ENCODE assay signal across 7 cellular contexts in the genomic region with DNA sequence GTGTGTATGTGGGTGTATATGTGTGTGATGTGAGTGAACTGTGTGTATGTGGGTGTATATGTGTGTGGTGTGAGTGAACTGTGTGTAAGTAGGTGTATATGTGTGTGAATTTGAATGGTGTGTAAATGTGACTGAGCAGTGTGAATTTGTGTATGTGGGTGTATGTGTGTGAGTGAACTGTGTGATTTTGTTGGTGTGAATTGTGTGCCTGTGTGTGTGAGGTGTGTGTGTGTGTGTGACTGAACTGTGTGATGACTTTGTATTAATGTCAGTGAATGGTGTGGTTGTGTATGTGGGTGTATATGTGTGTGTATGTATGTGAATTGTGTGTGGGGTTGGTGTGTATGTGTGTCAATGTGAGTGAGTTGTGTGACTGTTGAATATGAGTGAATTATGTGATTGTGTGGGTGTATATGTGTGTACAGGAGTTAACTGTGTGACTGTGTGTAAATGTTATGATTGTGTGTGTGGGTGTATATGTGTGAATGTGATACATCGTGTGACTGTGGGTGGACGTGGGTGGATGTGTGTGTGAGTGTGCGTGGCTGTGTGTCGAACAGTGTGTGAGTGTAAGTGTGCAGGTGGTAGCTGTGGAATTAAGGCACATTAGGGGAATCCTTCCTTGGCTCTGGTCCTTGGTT. TPM values are rescaled to one million over a fixed set of nuclear protein-coding genes. Genes with fewer than 3 reads are reported as not detected.
"Had no signal": no experiment of that assay in that cellular context is flagged by ENCODE, and none has a peak within 500 bp of the region (broad histone marks: within the 10 kb centered on the region; RNA-seq: fewer than 3 reads in every experiment).

No MANE protein-coding gene starts in this region.

RNA-seq across cellular contexts. Expression of gene GSTT2, which starts 6.7 kb away (rescaled TPM):
- total RNA-seq: NCI-H460, Peyer's patch, Right ventricle myocardium inferior had no signal

RNA-seq across cellular contexts. Expression of gene GSTT4, which starts 18.6 kb away (rescaled TPM):
- total RNA-seq: HT1080, NCI-H460, PC-9, Peyer's patch, Right ventricle myocardium inferior, RPMI7951, SJCRH30 had no signal

RNA-seq across cellular contexts. Expression of gene DDTL, which starts 20.0 kb away (rescaled TPM):
- total RNA-seq: PC-9 had no signal
